1 cellular context compared by ENCODE assay signal in genomic region chr4:108834787-108835384, GRCh38.
TF ChIP-seq lines count a peak whose summit lies in the region.

No MANE protein-coding gene starts in this region.

TF ChIP-seq in IMR-90, 13 proteins besides CTCF, POLR2A, EP300 and RAD21:
- no peak for TF ChIP-seq CHD1 (IDR thresholded peaks at IDR 0.05; ENCODE audit: low read depth, low read length)
- 0 out of 2 replicates have a peak, but pooled peaks have one; percentile 10 for TF ChIP-seq MAFK (IDR thresholded peaks at IDR 0.05; ENCODE audit: low read depth, low read length)
- peak; percentile 91 for TF ChIP-seq SMC3 (IDR thresholded peaks at IDR 0.05; ENCODE audit: low read depth, low read length)
